In the genomic region with DNA sequence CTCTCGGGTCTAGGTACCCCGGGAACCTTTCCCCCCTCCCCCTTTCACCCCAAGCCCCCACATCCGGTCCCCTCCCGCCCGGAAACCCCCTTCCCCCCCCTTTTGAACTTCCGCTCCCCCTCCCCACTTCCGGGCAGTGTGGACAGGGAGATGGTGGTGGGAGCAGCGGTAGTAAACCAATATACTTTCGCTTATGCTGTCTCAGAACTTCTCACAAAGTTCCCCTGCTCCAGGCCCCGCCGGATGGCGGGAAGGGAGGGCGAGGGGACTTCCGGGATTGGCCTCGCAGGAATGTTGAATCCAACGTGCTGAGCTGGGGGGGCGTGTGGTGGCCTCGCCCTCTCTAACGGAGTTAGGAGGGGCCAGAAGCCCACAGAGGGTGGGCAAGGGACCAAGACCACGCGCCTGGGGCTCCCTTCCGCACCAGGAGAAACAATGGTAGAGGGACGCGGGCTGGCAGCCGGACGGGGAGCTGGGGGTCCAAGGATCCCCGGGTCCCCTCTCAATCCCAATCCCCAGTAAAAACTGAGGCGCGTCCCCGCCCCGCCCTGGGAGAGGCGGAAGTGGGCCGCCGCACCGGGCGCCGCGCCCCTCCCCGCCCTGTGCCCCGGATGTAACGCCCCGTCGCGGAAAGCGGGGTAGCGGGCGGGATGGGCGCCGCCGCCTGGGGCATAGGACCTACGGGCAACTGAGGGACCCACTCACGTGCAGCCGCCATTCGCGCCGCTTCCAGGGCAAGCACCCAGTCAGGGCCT, we compare ENCODE assay signal across 8 cellular contexts. TPM values are rescaled to one million over a fixed set of nuclear protein-coding genes. Genes with fewer than 3 reads are reported as not detected.
A peak's percentile ranks its signal among the peaks of the same experiment; 100 is the strongest.
DNase-seq lines count a peak whose midpoint lies in the region; ATAC-seq and TF ChIP-seq lines count a peak whose summit lies in the region.

No MANE protein-coding gene starts in this region.

- H3K79me2 ChIP-seq in ACC112 (ENCODE audit: control insufficient read depth, insufficient read depth, low read length, unreplicated experiment): peaks cover 55% of the 10 kb centered on the region

- peaks cover 16% of the 10 kb centered on the region; the same call in 1 of the 2 replicates for H3K36me3 ChIP-seq in ACC112 (ENCODE audit: insufficient read depth, low read length)
- H3K36me3 ChIP-seq in effector memory CD4-positive, alpha-beta T cell (ENCODE audit: control insufficient read depth, insufficient read depth, low read length): peaks cover 28% of the 10 kb centered on the region
- H3K36me3 ChIP-seq in mesodermal cell (ENCODE audit: control insufficient read depth, insufficient read depth, low read length): peaks cover 53% of the 10 kb centered on the region

- peak overlapping the region; percentile 90 for H3K4me3 ChIP-seq in ACC112 (ENCODE audit: low read depth, low read length)
- H3K4me3 ChIP-seq in effector memory CD4-positive, alpha-beta T cell (ENCODE audit: insufficient read depth, low read depth, low read length, poor library complexity, severe bottlenecking): peak overlapping the region; percentile 99
- peak overlapping the region; percentile 98 for H3K4me3 ChIP-seq in mesodermal cell (ENCODE audit: extremely low read depth, insufficient read depth, low read length, poor library complexity, severe bottlenecking)

- H3K4me1 ChIP-seq in ACC112 (ENCODE audit: control insufficient read depth, insufficient read depth, low read length, unreplicated experiment) (peaks cover 40% of the 10 kb centered on the region), mesodermal cell (ENCODE audit: control insufficient read depth, insufficient read depth, low read length, poor library complexity, severe bottlenecking) (peaks cover 46% of the 10 kb centered on the region)
- peaks cover 62% of the 10 kb centered on the region for H3K4me1 ChIP-seq in effector memory CD4-positive, alpha-beta T cell (ENCODE audit: control insufficient read depth, insufficient read depth, low read length, poor library complexity, severe bottlenecking)

- no peaks in the 10 kb centered on the region for H3K9me3 ChIP-seq in effector memory CD4-positive, alpha-beta T cell (ENCODE audit: control insufficient read depth, low read length)
- no peaks in the 10 kb centered on the region for H3K9me3 ChIP-seq in mesodermal cell (ENCODE audit: control insufficient read depth, low read length)

- in situ Hi-C loops in GM18951 (cut with MboI; ENCODE audit: low sequenced_read_pairs, unreplicated experiment): no loop called here

- no peaks in the 10 kb centered on the region for H3K27me3 ChIP-seq in ACC112 (ENCODE audit: insufficient read depth, low read length)
- no peaks in the 10 kb centered on the region for H3K27me3 ChIP-seq in effector memory CD4-positive, alpha-beta T cell (replicated peaks; ENCODE audit: control insufficient read depth, insufficient read depth, low read length, poor library complexity, severe bottlenecking)

- no peak for ATAC-seq in GM21717 (IDR thresholded peaks at IDR 0.05; ENCODE audit: unreplicated experiment)

- peak; percentile 49 for TF ChIP-seq POLR2A in GM18951 (IDR thresholded peaks at IDR 0.05; ENCODE audit: extremely low read depth, insufficient read depth, insufficient read length)

- DNase-seq in NCI-H226: peak; percentile 53
- DNase-seq in activated CD8-positive, alpha-beta memory T cell treated with anti-CD3 and anti-CD28 coated beads for 24 hours: peak; percentile 89
- peak; percentile 42 to 50 (median 45) for DNase-seq in effector memory CD4-positive, alpha-beta T cell
- DNase-seq in stimulated activated naive CD4-positive, alpha-beta T cell treated with Interleukin-2 at 50 U/mL for 16 hours (lab: John Stamatoyannopoulos, UW): peak; percentile 59

- 0% methylated on average over 33 to 39 of the region's 56 CpGs for WGBS in mesodermal cell (ENCODE audit: insufficient coverage in 2 of 2), 2 experiments

- peak overlapping the region; percentile 92 for H3K27ac ChIP-seq in ACC112 (ENCODE audit: low read depth, low read length)
- H3K27ac ChIP-seq in effector memory CD4-positive, alpha-beta T cell (ENCODE audit: insufficient read depth, low read length, poor library complexity, severe bottlenecking): peak overlapping the region; percentile 94
- peak overlapping the region; percentile 97 for H3K27ac ChIP-seq in mesodermal cell (ENCODE audit: low read depth, low read length, severe bottlenecking)

- no peak overlapping the region for H2AFZ ChIP-seq in ACC112 (ENCODE audit: low read length, unreplicated experiment)

RNA-seq across cellular contexts. Expression of a gene that starts 0.7 kb away (rescaled TPM):
- polyA plus RNA-seq in mesodermal cell (2013, experiment 1 of 2): 1,660 TPM
- polyA plus RNA-seq in mesodermal cell (2013, experiment 2 of 2): 1,258 TPM

RNA-seq across cellular contexts. Expression of a gene that starts 3.3 kb away (rescaled TPM):
- 28.8 TPM for polyA plus RNA-seq in mesodermal cell (2013, experiment 1 of 2)
- polyA plus RNA-seq in mesodermal cell (2013, experiment 2 of 2): 26.2 TPM

RNA-seq across cellular contexts. Expression of a gene that starts 7.5 kb away (rescaled TPM):
- 89.9 TPM for polyA plus RNA-seq in mesodermal cell (2013, experiment 1 of 2)
- polyA plus RNA-seq in mesodermal cell (2013, experiment 2 of 2): 77.0 TPM

RNA-seq across cellular contexts. Expression of a gene that starts 7.7 kb away (rescaled TPM):
- polyA plus RNA-seq in mesodermal cell (2013, experiment 1 of 2): 52.8 TPM
- 49.4 TPM for polyA plus RNA-seq in mesodermal cell (2013, experiment 2 of 2)

RNA-seq across cellular contexts. Expression of a gene that starts 15.5 kb away (rescaled TPM):
- 0.26 TPM for polyA plus RNA-seq in mesodermal cell (2013, experiment 1 of 2)
- 0.15 TPM for polyA plus RNA-seq in mesodermal cell (2013, experiment 2 of 2)
